ENCODE assay signal across 29 cellular contexts in the genomic region with DNA sequence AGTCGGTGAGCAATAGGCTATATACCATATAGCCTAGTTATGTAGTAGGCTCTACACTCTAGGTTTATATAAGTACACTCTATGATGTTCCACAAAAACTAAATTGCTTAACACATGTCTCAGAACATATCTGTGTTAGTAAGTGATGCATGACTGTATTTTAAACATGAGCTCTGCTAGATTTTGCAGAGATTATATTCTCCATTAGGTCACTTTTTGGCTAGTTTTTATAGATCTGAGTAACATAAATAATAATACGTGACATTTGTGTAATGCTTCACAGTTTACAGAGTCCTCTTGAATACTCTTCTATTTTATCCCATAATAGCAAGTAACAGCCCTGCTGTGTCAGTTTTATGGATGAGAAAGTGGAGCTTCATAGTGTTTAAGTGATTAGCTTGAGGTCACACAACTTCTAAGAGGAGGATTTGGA. TPM values are rescaled to one million over a fixed set of nuclear protein-coding genes. Genes with fewer than 3 reads are reported as not detected.
A peak's percentile ranks its signal among the peaks of the same experiment; 100 is the strongest.
DNase-seq lines count a peak whose midpoint lies in the region; ATAC-seq and TF ChIP-seq lines count a peak whose summit lies in the region.
"Had no signal": no experiment of that assay in that cellular context is flagged by ENCODE, and none has a peak within 500 bp of the region (broad histone marks: within the 10 kb centered on the region; RNA-seq: fewer than 3 reads in every experiment).

No MANE protein-coding gene starts in this region.

- no peak overlapping the region for H2AFZ ChIP-seq in smooth muscle cell (ENCODE audit: low read depth)

- TF ChIP-seq CTCF in fibroblast of mammary gland (conservative IDR thresholded peaks at IDR 0.05; ENCODE audit: control insufficient read depth, insufficient read depth, low read depth, low read length) (no peak), smooth muscle cell (IDR thresholded peaks at IDR 0.05; ENCODE audit: borderline replicate concordance, insufficient read depth, poor library complexity, severe bottlenecking) (no peak)

- peaks cover 97% of the 10 kb centered on the region for H4K20me1 ChIP-seq in smooth muscle cell (ENCODE audit: low read depth)

- peak; percentile 13 for DNase-seq in NCI-H2227 (lab: John Stamatoyannopoulos, UW; ENCODE audit: unreplicated experiment)
- DNase-seq in NCI-H2227 treated with DMSO at 0.1 percent for 48 hours (lab: John Stamatoyannopoulos, UW), result no peak
- DNase-seq in NCI-H82 (lab: John Stamatoyannopoulos, UW), result peak; percentile 61
- DNase-seq in fibroblast of mammary gland (ENCODE audit: low read depth), result peak; percentile 7
- no peak for DNase-seq in smooth muscle cell (lab: John Stamatoyannopoulos, UW; ENCODE audit: unreplicated experiment)
- DNase-seq in NCI-H69 (lab: John Stamatoyannopoulos, UW), result no peak
- DNase-seq: activated CD4-positive, alpha-beta T cell treated with anti-CD3 and anti-CD28 coated beads, Interleukin-2, amount 10 ng/mL, durations not matched to agents 24 days and 14 days; activated effector memory CD4-positive, alpha-beta T cell treated with anti-CD3 and anti-CD28 coated beads, Interleukin-2, amount 50 U/mL, for 16 hours; activated T-cell treated with anti-CD3 and anti-CD28 coated beads, Interleukin-2, amount 50 U/mL, for 1 hour; anterior cingulate cortex; CD4-positive, CD25-positive, alpha-beta regulatory T cell; NCI-H1092 treated with DMSO at 0.1 percent for 48 hours; NCI-H2081; NCI-H226; NCI-H526 treated with DMSO at 0.1 percent for 48 hours; posterior cingulate gyrus; right cardiac atrium; spleen; stimulated activated CD4-positive, alpha-beta T cell treated with anti-CD3 and anti-CD28 coated beads, Interleukin-2, amount 100 ng/mL, for 24 hours; stimulated activated CD8-positive, alpha-beta memory T cell treated with anti-CD3 and anti-CD28 coated beads, Interleukin-4, amount 100 ng/mL, for 48 hours; SW 1271; T-helper 9 cell; testis had no signal

- peaks cover 24% of the 10 kb centered on the region for H3K79me2 ChIP-seq in smooth muscle cell (ENCODE audit: low read depth)

- no peaks in the 10 kb centered on the region for H3K9me3 ChIP-seq in smooth muscle cell (replicated peaks; ENCODE audit: low read depth)
- H3K9me3 ChIP-seq: neutrophil, spleen, testis had no signal

- peak overlapping the region; percentile 62 for H3K27ac ChIP-seq in smooth muscle cell (ENCODE audit: low read depth)
- H3K27ac ChIP-seq: neutrophil, spleen, testis had no signal

- 51% methylated on average over 2 of the region's 2 CpGs for WGBS in smooth muscle cell (ENCODE audit: low lambda C conversion rate)

- H3K27me3 ChIP-seq in smooth muscle cell (ENCODE audit: low read depth), result no peaks in the 10 kb centered on the region
- H3K27me3 ChIP-seq: spleen, testis had no signal

- H3K9ac ChIP-seq in smooth muscle cell (ENCODE audit: low read depth), result no peak overlapping the region

- peak overlapping the region; percentile 7 for H3K4me2 ChIP-seq in smooth muscle cell

- peaks cover 19% of the 10 kb centered on the region for H3K4me1 ChIP-seq in smooth muscle cell (ENCODE audit: low read depth)
- H3K4me1 ChIP-seq: testis had no signal

- peaks cover 6% of the 10 kb centered on the region for H3K36me3 ChIP-seq in smooth muscle cell (ENCODE audit: low read depth)
- H3K36me3 ChIP-seq: neutrophil had no signal

- peaks cover 3% of the 10 kb centered on the region for H3F3A ChIP-seq in smooth muscle cell (ENCODE audit: low read depth)

- no peak overlapping the region for H3K4me3 ChIP-seq in fibroblast of mammary gland (ENCODE audit: control insufficient read depth, low read depth, low read length)
- no peak overlapping the region for H3K4me3 ChIP-seq in smooth muscle cell
- H3K4me3 ChIP-seq: spleen, testis had no signal

- ATAC-seq in HG02678 (IDR thresholded peaks at IDR 0.05; ENCODE audit: unreplicated experiment) (no peak), HG02938 (IDR thresholded peaks at IDR 0.05; ENCODE audit: unreplicated experiment) (no peak)
- ATAC-seq: left lobe of liver, Panc1, WTC11 had no signal

RNA-seq across cellular contexts. Expression of a gene that starts 47.8 kb away (rescaled TPM):
- total RNA-seq in smooth muscle cell, result 75.6 and 86.4 TPM in 2 replicates
- 34.0 and 49.7 TPM in 2 replicates for polyA plus RNA-seq in smooth muscle cell

Comparison
In these comparisons a context has a peak if more than half of its experiments do, and no peak if none do; other contexts are left out.
1. DNase-seq: peak in NCI-H2227 (single experiment), NCI-H82 (single experiment) and fibroblast of mammary gland (single experiment); none in NCI-H2227 treated with DMSO at 0.1 percent for 48 hours (single experiment), smooth muscle cell (single experiment) and NCI-H69 (single experiment).